26 cellular contexts compared by ENCODE assay signal in genomic region chr22:23105919-23106853, GRCh38. TPM values are rescaled to one million over a fixed set of nuclear protein-coding genes. Genes with fewer than 3 reads are reported as not detected.
DNase-seq lines count a peak whose midpoint lies in the region; ATAC-seq and TF ChIP-seq lines count a peak whose summit lies in the region.
"Had no signal": no experiment of that assay in that cellular context is flagged by ENCODE, and none has a peak within 500 bp of the region (broad histone marks: within the 10 kb centered on the region; RNA-seq: fewer than 3 reads in every experiment).

No MANE protein-coding gene starts in this region.

- no peaks in the 10 kb centered on the region for H3K9me3 ChIP-seq in body of pancreas
- H3K9me3 ChIP-seq: SJSA1, thoracic aorta had no signal

- 78 to 96% methylated on average over 10 of the region's 11 CpGs for WGBS in body of pancreas, 2 donors

- no peaks in the 10 kb centered on the region for H3K9me3 Mint-ChIP-seq in activated CD8-positive, alpha-beta memory T cell treated with anti-CD3 and anti-CD28 coated beads, Interleukin-2, amount 10 ng/mL, durations not matched to agents 7 days and 5 days (ENCODE audit: low read depth)
- H3K9me3 Mint-ChIP-seq: activated naive CD4-positive, alpha-beta T cell treated with anti-CD3 and anti-CD28 coated beads for 36 hours; central memory CD8-positive, alpha-beta T cell; HFFc6; mesothelial cell of epicardium; natural killer cell; stimulated activated memory B cell treated with anti-CD40 and anti-IgM and Interleukin-4, amounts not matched to agents 10 μg/mL and 1 μg/mL and 100 μg/mL, for 72 hours; T-helper 1 cell treated with Interleukin-12 subunit alpha and Interleukin-12 subunit beta and Interleukin-4 antibody, amounts not matched to agents 30 μg/mL and 1 μg/mL, for 36 hours had no signal

- no peak for TF ChIP-seq CTCF in LNCaP clone FGC (IDR thresholded peaks at IDR 0.05; ENCODE audit: control insufficient read depth, extremely low read depth, insufficient read depth)
- TF ChIP-seq CTCF in body of pancreas (IDR thresholded peaks at IDR 0.05) = no peak

- DNase-seq in LNCaP clone FGC (ENCODE audit: low read depth) (peak; percentile 66), body of pancreas (peak in 3 of 4 donors; percentile 23 to 33 (median 30)), substantia nigra (lab: John Stamatoyannopoulos, UW) (peak in 5 of 49 donors; percentile 21 to 80 (median 56)), NCI-H2107 (lab: John Stamatoyannopoulos, UW) (no peak)
- no peak for DNase-seq in activated CD8-positive, alpha-beta memory T cell treated with anti-CD3 and anti-CD28 coated beads, Interleukin-2, amount 10 ng/mL, durations not matched to agents 7 days and 5 days
- DNase-seq: activated CD4-positive, alpha-beta T cell treated with anti-CD3 and anti-CD28 coated beads for 4 hours; activated naive CD4-positive, alpha-beta T cell treated with anti-CD3 and anti-CD28 coated beads for 36 hours; foreskin melanocyte; GF-D8; GM23248; HFFc6; MV-4-11; natural killer cell; NCI-H146; stimulated activated CD4-positive, alpha-beta T cell treated with anti-CD3 and anti-CD28 coated beads, Interleukin-4, amount 100 ng/mL, for 1 hour had no signal

- peak overlapping the region in 1 of 4 donors; percentile 6 for H3K27ac ChIP-seq in body of pancreas
- H3K27ac ChIP-seq in layer of hippocampus (ENCODE audit: low read depth, low read length) = peak overlapping the region; percentile 64
- peak overlapping the region; percentile 100 for H3K27ac ChIP-seq in substantia nigra (ENCODE audit: low read depth, low read length, poor library complexity, severe bottlenecking)
- H3K27ac ChIP-seq: GM23248, SJSA1, thoracic aorta had no signal

- H3K4me1 ChIP-seq in body of pancreas = no peaks in the 10 kb centered on the region
- H3K4me1 ChIP-seq: SJSA1 had no signal

- ATAC-seq in body of pancreas (peak; percentile 23), GM21529 (IDR thresholded peaks at IDR 0.05; ENCODE audit: unreplicated experiment) (no peak)
- ATAC-seq in activated CD8-positive, alpha-beta memory T cell treated with anti-CD3 and anti-CD28 coated beads, Interleukin-2, amount 10 ng/mL, durations not matched to agents 7 days and 5 days = no peak
- ATAC-seq: esophagus mucosa; natural killer cell; stimulated activated memory B cell treated with anti-CD40 and anti-IgM and Interleukin-4, amounts not matched to agents 10 μg/mL and 1 μg/mL and 100 μg/mL, for 72 hours had no signal

- H3K27me3 ChIP-seq in body of pancreas = no peaks in the 10 kb centered on the region
- no peaks in the 10 kb centered on the region for H3K27me3 ChIP-seq in layer of hippocampus (ENCODE audit: control insufficient read depth, insufficient read depth, low read length)
- H3K27me3 ChIP-seq: SJSA1 had no signal

- no peaks in the 10 kb centered on the region for H3K27me3 Mint-ChIP-seq in activated CD8-positive, alpha-beta memory T cell treated with anti-CD3 and anti-CD28 coated beads, Interleukin-2, amount 10 ng/mL, durations not matched to agents 7 days and 5 days
- H3K27me3 Mint-ChIP-seq: central memory CD8-positive, alpha-beta T cell; stimulated activated memory B cell treated with anti-CD40 and anti-IgM and Interleukin-4, amounts not matched to agents 10 μg/mL and 1 μg/mL and 100 μg/mL, for 72 hours had no signal

- no peaks in the 10 kb centered on the region for H3K36me3 ChIP-seq in body of pancreas (replicated peaks in 1 of 2; ENCODE audit: insufficient read depth in 1 of 2, low read depth in 2 of 2)
- H3K36me3 ChIP-seq: thoracic aorta had no signal

- intact Hi-C loops in body of pancreas (cut with DNase I) = no loop called here

- H3K4me3 ChIP-seq in LNCaP clone FGC (ENCODE audit: low read depth, low read length) = no peak overlapping the region
- no peak overlapping the region for H3K4me3 ChIP-seq in body of pancreas
- H3K4me3 ChIP-seq: GM23248, SJSA1, thoracic aorta had no signal

- H3K4me3 Mint-ChIP-seq in activated CD8-positive, alpha-beta memory T cell treated with anti-CD3 and anti-CD28 coated beads, Interleukin-2, amount 10 ng/mL, durations not matched to agents 7 days and 5 days = no peak overlapping the region
- H3K4me3 Mint-ChIP-seq: activated naive CD4-positive, alpha-beta T cell treated with anti-CD3 and anti-CD28 coated beads for 36 hours; central memory CD8-positive, alpha-beta T cell; HFFc6; mesothelial cell of epicardium; natural killer cell; stimulated activated memory B cell treated with anti-CD40 and anti-IgM and Interleukin-4, amounts not matched to agents 10 μg/mL and 1 μg/mL and 100 μg/mL, for 72 hours; T-helper 1 cell treated with Interleukin-12 subunit alpha and Interleukin-12 subunit beta and Interleukin-4 antibody, amounts not matched to agents 30 μg/mL and 1 μg/mL, for 36 hours had no signal

- CTCF ChIA-PET in activated CD8-positive, alpha-beta memory T cell treated with anti-CD3 and anti-CD28 coated beads, Interleukin-2, amount 10 ng/mL, durations not matched to agents 7 days and 5 days (lab: Charles Lee) = interaction anchor here (0.6 kb wide), 1 partner anchor 510 kb away, joined by 3 read pairs; no protein-coding TSS in a partner anchor

- no peak for TF ChIP-seq POLR2A in body of pancreas (IDR thresholded peaks at IDR 0.05)

- H3K27ac Mint-ChIP-seq in activated CD8-positive, alpha-beta memory T cell treated with anti-CD3 and anti-CD28 coated beads, Interleukin-2, amount 10 ng/mL, durations not matched to agents 7 days and 5 days = no peak overlapping the region
- H3K27ac Mint-ChIP-seq: activated naive CD4-positive, alpha-beta T cell treated with anti-CD3 and anti-CD28 coated beads for 36 hours; HFFc6; mesothelial cell of epicardium; natural killer cell; stimulated activated memory B cell treated with anti-CD40 and anti-IgM and Interleukin-4, amounts not matched to agents 10 μg/mL and 1 μg/mL and 100 μg/mL, for 72 hours; T-helper 1 cell treated with Interleukin-12 subunit alpha and Interleukin-12 subunit beta and Interleukin-4 antibody, amounts not matched to agents 30 μg/mL and 1 μg/mL, for 36 hours had no signal

- H3K4me1 Mint-ChIP-seq in activated CD8-positive, alpha-beta memory T cell treated with anti-CD3 and anti-CD28 coated beads, Interleukin-2, amount 10 ng/mL, durations not matched to agents 7 days and 5 days = no peaks in the 10 kb centered on the region
- H3K4me1 Mint-ChIP-seq: central memory CD8-positive, alpha-beta T cell; natural killer cell; stimulated activated memory B cell treated with anti-CD40 and anti-IgM and Interleukin-4, amounts not matched to agents 10 μg/mL and 1 μg/mL and 100 μg/mL, for 72 hours had no signal

- H3K36me3 Mint-ChIP-seq in activated CD8-positive, alpha-beta memory T cell treated with anti-CD3 and anti-CD28 coated beads, Interleukin-2, amount 10 ng/mL, durations not matched to agents 7 days and 5 days = no peaks in the 10 kb centered on the region
- H3K36me3 Mint-ChIP-seq: mesothelial cell of epicardium; natural killer cell; stimulated activated memory B cell treated with anti-CD40 and anti-IgM and Interleukin-4, amounts not matched to agents 10 μg/mL and 1 μg/mL and 100 μg/mL, for 72 hours had no signal

RNA-seq across cellular contexts. Expression of gene RSPH14, which starts 35.6 kb away (rescaled TPM):
- under 1 TPM; 0.26 to 0.33 TPM for total RNA-seq in body of pancreas
- not detected for total RNA-seq in activated CD8-positive, alpha-beta memory T cell treated with anti-CD3 and anti-CD28 coated beads, Interleukin-2, amount 10 ng/mL, durations not matched to agents 7 days and 5 days
- total RNA-seq: esophagus mucosa, GM23248, HFFc6, osteoblast, right cardiac atrium, SJSA1 had no signal

RNA-seq across cellular contexts. Expression of gene GNAZ, which starts 35.9 kb away (rescaled TPM):
- total RNA-seq in body of pancreas = 1 to 10 TPM in 1 of 2 donors, under 1 TPM in 1; 0.33 to 2.3 TPM
- under 1 TPM in 1 of 2 experiments, not detected in 1; 0.12 TPM for total RNA-seq in activated CD8-positive, alpha-beta memory T cell treated with anti-CD3 and anti-CD28 coated beads, Interleukin-2, amount 10 ng/mL, durations not matched to agents 7 days and 5 days

RNA-seq across cellular contexts. Expression of gene RAB36, which starts 39.1 kb away (rescaled TPM):
- 1 to 10 TPM; 1.3 to 3.1 TPM for total RNA-seq in body of pancreas
- total RNA-seq in activated CD8-positive, alpha-beta memory T cell treated with anti-CD3 and anti-CD28 coated beads, Interleukin-2, amount 10 ng/mL, durations not matched to agents 7 days and 5 days = under 1 TPM; 0.26 to 0.37 TPM
- total RNA-seq: activated naive CD4-positive, alpha-beta T cell treated with anti-CD3 and anti-CD28 coated beads for 36 hours had no signal

Comparison
In these comparisons a context has a peak if more than half of its experiments do, and no peak if none do; other contexts are left out.
1. DNase-seq: peak in LNCaP clone FGC (single experiment) and body of pancreas (3 of 4); none in NCI-H2107 (single experiment) and activated CD8-positive, alpha-beta memory T cell treated with anti-CD3 and anti-CD28 coated beads, Interleukin-2, amount 10 ng/mL, durations not matched to agents 7 days and 5 days (single experiment).